23 cellular contexts compared by ENCODE assay signal in genomic region chr14:77085538-77085937, GRCh38. TPM values are rescaled to one million over a fixed set of nuclear protein-coding genes. Genes with fewer than 3 reads are reported as not detected.
A peak's percentile ranks its signal among the peaks of the same experiment; 100 is the strongest.
DNase-seq lines count a peak whose midpoint lies in the region; ATAC-seq and TF ChIP-seq lines count a peak whose summit lies in the region.
"Had no signal": no experiment of that assay in that cellular context is flagged by ENCODE, and none has a peak within 500 bp of the region (broad histone marks: within the 10 kb centered on the region; RNA-seq: fewer than 3 reads in every experiment).

No MANE protein-coding gene starts in this region.

- 70% methylated on average over 4 of the region's 4 CpGs for WGBS in mammary epithelial cell (ENCODE audit: low coverage, missing lambda C conversion rate)
- WGBS in mesendoderm (ENCODE audit: extremely low coverage, insufficient coverage, low lambda C conversion rate), result no CpG with 5 or more reads among the region's 4 CpGs
- WGBS in smooth muscle cell (ENCODE audit: low lambda C conversion rate), result 17% methylated on average over 4 of the region's 4 CpGs

- H3K79me2 ChIP-seq in mammary epithelial cell (ENCODE audit: insufficient read depth, low read length) (no peaks in the 10 kb centered on the region), mesendoderm (ENCODE audit: control insufficient read depth, insufficient read depth, low read length) (no peaks in the 10 kb centered on the region), smooth muscle cell (ENCODE audit: low read depth) (no peaks in the 10 kb centered on the region)

- H3K4me2 ChIP-seq in mammary epithelial cell (ENCODE audit: insufficient read depth, low read depth, low read length) (no peak overlapping the region), mesendoderm (ENCODE audit: low read length) (peak overlapping the region; percentile 4), smooth muscle cell (peak overlapping the region; percentile 62)

- peaks cover 0 to 4% (median 2%) of the 10 kb centered on the region in 3 donors for H3K27me3 Mint-ChIP-seq in immature natural killer cell (ENCODE audit: low read depth in 3 of 3)

- H3K9ac ChIP-seq in HUES6 (ENCODE audit: low read length), result peak overlapping the region; percentile 60
- H3K9ac ChIP-seq in mammary epithelial cell (ENCODE audit: insufficient read depth, low read length), result no peak overlapping the region
- peak overlapping the region; percentile 29 for H3K9ac ChIP-seq in mesendoderm (ENCODE audit: low read length)
- peak overlapping the region; percentile 86 for H3K9ac ChIP-seq in smooth muscle cell (ENCODE audit: low read depth)

- H4K5ac ChIP-seq in mesendoderm (ENCODE audit: low read length), result peak overlapping the region; percentile 14

- H3K9me3 ChIP-seq in HUES6 (ENCODE audit: control insufficient read depth, insufficient read depth, low read depth, low read length) (0 out of 2 replicates have a peak, but pooled peaks cover under 1% of the 10 kb centered on the region), mammary epithelial cell (replicated peaks; ENCODE audit: insufficient read depth, low read length) (no peaks in the 10 kb centered on the region), smooth muscle cell (replicated peaks; ENCODE audit: low read depth) (no peaks in the 10 kb centered on the region)

- no peaks in the 10 kb centered on the region for H3F3A ChIP-seq in smooth muscle cell (ENCODE audit: low read depth)

- H3K27me3 ChIP-seq in HUES6 (ENCODE audit: control insufficient read depth, insufficient read depth, low read length), result no peaks in the 10 kb centered on the region
- no peaks in the 10 kb centered on the region for H3K27me3 ChIP-seq in mammary epithelial cell (ENCODE audit: insufficient read depth, low read length)
- no peaks in the 10 kb centered on the region for H3K27me3 ChIP-seq in mesendoderm (ENCODE audit: insufficient read depth, low read length, poor library complexity)
- H3K27me3 ChIP-seq in smooth muscle cell (ENCODE audit: low read depth), result no peaks in the 10 kb centered on the region
- H3K27me3 ChIP-seq: left lung, tibial nerve had no signal

- H3K9me3 Mint-ChIP-seq in immature natural killer cell, result peaks cover 0 to under 1% (median 0%) of the 10 kb centered on the region in 6 donors
- H3K9me3 Mint-ChIP-seq: activated naive CD4-positive, alpha-beta T cell treated with anti-CD3 and anti-CD28 coated beads for 36 hours; activated T-cell treated with anti-CD3 and anti-CD28 coated beads, Interleukin-2, amount 50 U/mL, for 24 hours; central memory CD8-positive, alpha-beta T cell had no signal

- H4K8ac ChIP-seq in mesendoderm (ENCODE audit: low read depth, low read length), result no peak overlapping the region

- no peak overlapping the region for H3K23ac ChIP-seq in mesendoderm (ENCODE audit: low read length)

- intact Hi-C loops in mammary epithelial cell (cut with micrococcal nuclease), result no loop called here

- H2AFZ ChIP-seq in mammary epithelial cell (ENCODE audit: low read depth, low read length) (peak overlapping the region; percentile 4), smooth muscle cell (ENCODE audit: low read depth) (no peak overlapping the region)

- TF ChIP-seq CTCF in mammary epithelial cell (conservative IDR thresholded peaks at IDR 0.05 in 1 of 2, IDR thresholded peaks at IDR 0.05 in 1 of 2; ENCODE audit: extremely low read depth in 1 of 2, insufficient read depth in 1 of 2, low read depth in 1 of 2, low read length in 2 of 2) (no peak), smooth muscle cell (IDR thresholded peaks at IDR 0.05; ENCODE audit: borderline replicate concordance, insufficient read depth, poor library complexity, severe bottlenecking) (no peak)

- no peak for DNase-seq in mammary epithelial cell
- DNase-seq in mesendoderm, result peak; percentile 99
- DNase-seq in smooth muscle cell (lab: John Stamatoyannopoulos, UW; ENCODE audit: unreplicated experiment), result no peak
- DNase-seq in NCI-H1694 (lab: John Stamatoyannopoulos, UW), result no peak
- no peak for DNase-seq in immature natural killer cell
- no peak for DNase-seq in C1 segment of cervical spinal cord (lab: John Stamatoyannopoulos, UW)
- DNase-seq: activated CD4-positive, CD25-positive, alpha-beta regulatory T cell; activated naive CD4-positive, alpha-beta T cell treated with anti-CD3 and anti-CD28 coated beads for 36 hours; activated T-cell treated with anti-CD3 and anti-CD28 coated beads, Interleukin-2, amount 50 U/mL, for 24 hours; amygdala; left lung; NCI-H1105; NCI-H2081 treated with DMSO at 0.1 percent for 48 hours; stimulated activated CD4-positive, alpha-beta T cell treated with anti-CD3 and anti-CD28 coated beads, Interleukin-2, amount 100 ng/mL, for 24 hours; stimulated activated naive CD4-positive, alpha-beta T cell treated with Interleukin-2 at 50 U/mL for 16 hours; T-helper 9 cell had no signal

- H3K4me3 ChIP-seq in HUES6 (ENCODE audit: low read depth, low read length) (no peak overlapping the region), mammary epithelial cell (replicated peaks in 1 of 3; ENCODE audit: insufficient read depth in 1 of 3, low read depth in 2 of 3, low read length in 3 of 3) (no peak overlapping the region), mesendoderm (ENCODE audit: low read length) (no peak overlapping the region), smooth muscle cell (no peak overlapping the region)
- H3K4me3 ChIP-seq: left lung, tibial nerve had no signal

- H3K27ac Mint-ChIP-seq in immature natural killer cell, result no peak overlapping the region
- H3K27ac Mint-ChIP-seq: activated naive CD4-positive, alpha-beta T cell treated with anti-CD3 and anti-CD28 coated beads for 36 hours; activated T-cell treated with anti-CD3 and anti-CD28 coated beads, Interleukin-2, amount 50 U/mL, for 24 hours had no signal

- H3K4me3 Mint-ChIP-seq in immature natural killer cell, result no peak overlapping the region
- H3K4me3 Mint-ChIP-seq: activated naive CD4-positive, alpha-beta T cell treated with anti-CD3 and anti-CD28 coated beads for 36 hours; activated T-cell treated with anti-CD3 and anti-CD28 coated beads, Interleukin-2, amount 50 U/mL, for 24 hours; central memory CD8-positive, alpha-beta T cell had no signal

- no peaks in the 10 kb centered on the region for H3K4me1 Mint-ChIP-seq in immature natural killer cell

- H3K56ac ChIP-seq in mesendoderm (ENCODE audit: low read length), result peak overlapping the region; percentile 73

- H3K36me3 Mint-ChIP-seq in immature natural killer cell, result no peaks in the 10 kb centered on the region

- no TSS peak for BruUV-seq in mammary epithelial cell (replicated peaks; lab: Mats Ljungman, UMichigan)

- no peaks in the 10 kb centered on the region for H4K20me1 ChIP-seq in mammary epithelial cell (ENCODE audit: insufficient read depth, low read length)
- H4K20me1 ChIP-seq in smooth muscle cell (ENCODE audit: low read depth), result no peaks in the 10 kb centered on the region

- H3K18ac ChIP-seq in mesendoderm (ENCODE audit: low read length), result peak overlapping the region; percentile 94

- peak overlapping the region; percentile 70 for H2BK120ac ChIP-seq in mesendoderm (ENCODE audit: low read depth, low read length)

- no peak overlapping the region for H2AK5ac ChIP-seq in mesendoderm (ENCODE audit: low read length)

- H2BK15ac ChIP-seq in mesendoderm (replicated peaks; ENCODE audit: low read depth), result no peak overlapping the region

- no peak for ATAC-seq in HG03342 (IDR thresholded peaks at IDR 0.05; ENCODE audit: unreplicated experiment)

- CTCF ChIA-PET in mammary epithelial cell (lab: Charles Lee; ENCODE audit: low non-redundant PET), result interaction anchor here (1.3 kb wide), 1 partner anchor 210 kb away, joined by 5 read pairs; no protein-coding TSS in a partner anchor

- dilution Hi-C loops in mammary epithelial cell (cut with HindIII; ENCODE audit: low sequenced_read_pairs), result loop anchor here (5.0 kb wide), 1 partner anchor 368 kb away; no protein-coding TSS in a partner anchor

- H3K27ac ChIP-seq in HUES6 (ENCODE audit: low read depth, low read length), result peak overlapping the region; percentile 24; the same call in 1 of the 2 replicates
- H3K27ac ChIP-seq in mammary epithelial cell (ENCODE audit: insufficient read depth, low read depth, low read length), result no peak overlapping the region
- peak overlapping the region; percentile 96 for H3K27ac ChIP-seq in mesendoderm (ENCODE audit: low read depth, low read length)
- H3K27ac ChIP-seq in smooth muscle cell (ENCODE audit: low read depth), result peak overlapping the region; percentile 88
- H3K27ac ChIP-seq: RWPE1 had no signal

- H3K4ac ChIP-seq in mesendoderm (ENCODE audit: low read depth, low read length), result peak overlapping the region; percentile 63

- no peaks in the 10 kb centered on the region for H3K36me3 ChIP-seq in HUES6 (ENCODE audit: control insufficient read depth, insufficient read depth, low read length)
- no peaks in the 10 kb centered on the region for H3K36me3 ChIP-seq in mammary epithelial cell (ENCODE audit: insufficient read depth, low read length)
- H3K36me3 ChIP-seq in mesendoderm (ENCODE audit: control insufficient read depth, insufficient read depth, low read length), result no peaks in the 10 kb centered on the region
- no peaks in the 10 kb centered on the region for H3K36me3 ChIP-seq in smooth muscle cell (ENCODE audit: low read depth)
- H3K36me3 ChIP-seq: left lung, tibial nerve had no signal

- H2BK5ac ChIP-seq in mesendoderm (ENCODE audit: low read length), result peak overlapping the region; percentile 92

- H3K4me1 ChIP-seq in HUES6 (ENCODE audit: control insufficient read depth, insufficient read depth, low read length), result peaks cover 42% of the 10 kb centered on the region
- peaks cover 23% of the 10 kb centered on the region for H3K4me1 ChIP-seq in mammary epithelial cell (ENCODE audit: insufficient read depth, low read length)
- H3K4me1 ChIP-seq in mesendoderm (ENCODE audit: control insufficient read depth, low read depth, low read length), result peaks cover 15% of the 10 kb centered on the region
- peaks cover 29% of the 10 kb centered on the region for H3K4me1 ChIP-seq in smooth muscle cell (ENCODE audit: low read depth)
- H3K4me1 ChIP-seq: tibial nerve had no signal

- in situ Hi-C loops in mammary epithelial cell (cut with MboI; ENCODE audit: low sequenced_read_pairs in 2 of 2), result loop anchor here (25.0 kb wide), 1 partner anchor 373 kb away; no protein-coding TSS in a partner anchor

- H3K79me1 ChIP-seq in mesendoderm (ENCODE audit: low read length), result no peaks in the 10 kb centered on the region

RNA-seq across cellular contexts. Expression of gene CIPC, which starts 12.5 kb away (rescaled TPM):
- total RNA-seq in mammary epithelial cell, result 10 to 100 TPM; 11.6 to 30.2 TPM
- 9.9 TPM for polyA plus RNA-seq in mammary epithelial cell
- polyA minus RNA-seq in mammary epithelial cell, result 14.5 TPM
- 12.6 TPM for polyA plus RNA-seq in mesendoderm (2013, experiment 1 of 2)
- polyA plus RNA-seq in mesendoderm (2013, experiment 2 of 2), result 13.2 TPM
- total RNA-seq in smooth muscle cell, result 14.3 and 15.1 TPM in 2 replicates
- 3.6 and 5.6 TPM in 2 replicates for polyA plus RNA-seq in smooth muscle cell
- 1 to 10 TPM; 2.0 to 6.7 (median 3.2) TPM for polyA plus RNA-seq in immature natural killer cell

RNA-seq across cellular contexts. Expression of gene ZDHHC22, which starts 56.1 kb away (rescaled TPM):
- not detected for total RNA-seq in mammary epithelial cell
- not detected for polyA plus RNA-seq in mammary epithelial cell
- not detected for polyA minus RNA-seq in mammary epithelial cell
- polyA plus RNA-seq in mesendoderm (2013, experiment 1 of 2), result 9.1 TPM
- polyA plus RNA-seq in mesendoderm (2013, experiment 2 of 2), result 10.0 TPM
- not detected in 2 replicates for total RNA-seq in smooth muscle cell
- not detected in 2 replicates for polyA plus RNA-seq in smooth muscle cell
- polyA plus RNA-seq in immature natural killer cell, result not detected
- total RNA-seq: activated naive CD4-positive, alpha-beta T cell treated with anti-CD3 and anti-CD28 coated beads for 36 hours; esophagus mucosa; left lung; posterior vena cava; tibial nerve had no signal

RNA-seq across cellular contexts. Expression of gene IRF2BPL, which starts 57.0 kb away (rescaled TPM):
- total RNA-seq in mammary epithelial cell, result 10 to 100 TPM; 41.3 to 49.4 TPM
- polyA plus RNA-seq in mammary epithelial cell, result 14.0 TPM
- polyA minus RNA-seq in mammary epithelial cell, result 13.7 TPM
- polyA plus RNA-seq in mesendoderm (2013, experiment 1 of 2), result 15.8 TPM
- 15.9 TPM for polyA plus RNA-seq in mesendoderm (2013, experiment 2 of 2)
- 33.2 and 33.9 TPM in 2 replicates for total RNA-seq in smooth muscle cell
- polyA plus RNA-seq in smooth muscle cell, result 58.0 and 66.3 TPM in 2 replicates
- polyA plus RNA-seq in immature natural killer cell, result 10 to 100 TPM in 1 of 3 donors, 1 to 10 TPM in 2; 3.5 to 11.1 (median 3.6) TPM
